ENCODE assay signal across 1 cellular context in the genomic region with DNA sequence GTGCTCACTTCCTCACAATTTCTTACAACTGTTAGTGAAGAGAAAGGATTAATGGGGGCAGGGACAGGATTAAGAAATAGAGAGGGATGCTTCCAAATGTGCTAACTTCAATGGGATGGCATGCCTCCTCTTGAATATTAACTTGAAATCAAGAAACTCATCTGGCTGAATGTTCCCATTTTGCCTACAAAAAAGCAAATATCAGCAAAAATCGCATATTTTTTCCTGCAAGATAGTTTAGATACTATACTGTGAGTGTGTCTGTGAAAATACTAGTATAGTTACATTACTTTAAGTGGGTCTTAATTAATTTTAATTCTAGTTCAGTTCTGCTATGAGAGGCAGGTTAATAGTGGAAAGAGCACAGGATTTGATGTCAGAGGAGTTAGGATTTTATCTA.
TF ChIP-seq lines count a peak whose summit lies in the region.

No MANE protein-coding gene starts in this region.

TF ChIP-seq in K562, 482 proteins besides CTCF, POLR2A, EP300 and RAD21:
- TF ChIP-seq LCOR (CRISPR knock-in tag; IDR thresholded peaks at IDR 0.05) = no peak
- no peak for TF ChIP-seq SETDB1 (IDR thresholded peaks at IDR 0.05; ENCODE audit: low read length)
- TF ChIP-seq MEF2A (IDR thresholded peaks at IDR 0.05; ENCODE audit: control insufficient read depth, low read depth, low read length) = no peak
- TF ChIP-seq MAFG (tag; conservative IDR thresholded peaks at IDR 0.05) = 0 out of 2 replicates have a peak, but pooled peaks have one; percentile 6
- TF ChIP-seq ETS2 (tag; IDR thresholded peaks at IDR 0.05; ENCODE audit: borderline replicate concordance, poor library complexity, severe bottlenecking) = no peak
- no peak for TF ChIP-seq MTA1 (IDR thresholded peaks at IDR 0.05; ENCODE audit: borderline replicate concordance)
- no peak for TF ChIP-seq ZNF76 (CRISPR knock-in tag; IDR thresholded peaks at IDR 0.05; ENCODE audit: borderline replicate concordance)
- TF ChIP-seq, protein P1, sequence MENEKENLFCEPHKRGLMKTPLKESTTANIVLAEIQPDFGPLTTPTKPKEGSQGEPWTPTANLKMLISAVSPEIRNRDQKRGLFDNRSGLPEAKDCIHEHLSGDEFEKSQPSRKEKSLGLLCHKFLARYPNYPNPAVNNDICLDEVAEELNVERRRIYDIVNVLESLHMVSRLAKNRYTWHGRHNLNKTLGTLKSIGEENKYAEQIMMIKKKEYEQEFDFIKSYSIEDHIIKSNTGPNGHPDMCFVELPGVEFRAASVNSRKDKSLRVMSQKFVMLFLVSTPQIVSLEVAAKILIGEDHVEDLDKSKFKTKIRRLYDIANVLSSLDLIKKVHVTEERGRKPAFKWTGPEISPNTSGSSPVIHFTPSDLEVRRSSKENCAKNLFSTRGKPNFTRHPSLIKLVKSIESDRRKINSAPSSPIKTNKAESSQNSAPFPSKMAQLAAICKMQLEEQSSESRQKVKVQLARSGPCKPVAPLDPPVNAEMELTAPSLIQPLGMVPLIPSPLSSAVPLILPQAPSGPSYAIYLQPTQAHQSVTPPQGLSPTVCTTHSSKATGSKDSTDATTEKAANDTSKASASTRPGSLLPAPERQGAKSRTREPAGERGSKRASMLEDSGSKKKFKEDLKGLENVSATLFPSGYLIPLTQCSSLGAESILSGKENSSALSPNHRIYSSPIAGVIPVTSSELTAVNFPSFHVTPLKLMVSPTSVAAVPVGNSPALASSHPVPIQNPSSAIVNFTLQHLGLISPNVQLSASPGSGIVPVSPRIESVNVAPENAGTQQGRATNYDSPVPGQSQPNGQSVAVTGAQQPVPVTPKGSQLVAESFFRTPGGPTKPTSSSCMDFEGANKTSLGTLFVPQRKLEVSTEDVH (IDR thresholded peaks at IDR 0.05; ENCODE audit: low read depth, partially characterized antibody) = no peak
- peak; percentile 54; the same call in 1 of the 2 replicates for TF ChIP-seq ZNF316 (IDR thresholded peaks at IDR 0.05)
- no peak for TF ChIP-seq GMEB1 (CRISPR knock-in tag; IDR thresholded peaks at IDR 0.05)
- peak; percentile 40; the same call in 1 of the 2 replicates for TF ChIP-seq C11orf30 (IDR thresholded peaks at IDR 0.05; ENCODE audit: low read depth)
- TF ChIP-seq, protein P2, sequence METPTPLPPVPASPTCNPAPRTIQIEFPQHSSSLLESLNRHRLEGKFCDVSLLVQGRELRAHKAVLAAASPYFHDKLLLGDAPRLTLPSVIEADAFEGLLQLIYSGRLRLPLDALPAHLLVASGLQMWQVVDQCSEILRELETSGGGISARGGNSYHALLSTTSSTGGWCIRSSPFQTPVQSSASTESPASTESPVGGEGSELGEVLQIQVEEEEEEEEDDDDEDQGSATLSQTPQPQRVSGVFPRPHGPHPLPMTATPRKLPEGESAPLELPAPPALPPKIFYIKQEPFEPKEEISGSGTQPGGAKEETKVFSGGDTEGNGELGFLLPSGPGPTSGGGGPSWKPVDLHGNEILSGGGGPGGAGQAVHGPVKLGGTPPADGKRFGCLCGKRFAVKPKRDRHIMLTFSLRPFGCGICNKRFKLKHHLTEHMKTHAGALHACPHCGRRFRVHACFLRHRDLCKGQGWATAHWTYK (CRISPR knock-in tag; IDR thresholded peaks at IDR 0.05) = no peak
- no peak for TF ChIP-seq CCNT2 (IDR thresholded peaks at IDR 0.05; ENCODE audit: borderline replicate concordance, extremely low read depth, insufficient read length, low read depth, low read length)
- TF ChIP-seq CSDE1 (IDR thresholded peaks at IDR 0.05) = no peak
- TF ChIP-seq, protein P3, sequence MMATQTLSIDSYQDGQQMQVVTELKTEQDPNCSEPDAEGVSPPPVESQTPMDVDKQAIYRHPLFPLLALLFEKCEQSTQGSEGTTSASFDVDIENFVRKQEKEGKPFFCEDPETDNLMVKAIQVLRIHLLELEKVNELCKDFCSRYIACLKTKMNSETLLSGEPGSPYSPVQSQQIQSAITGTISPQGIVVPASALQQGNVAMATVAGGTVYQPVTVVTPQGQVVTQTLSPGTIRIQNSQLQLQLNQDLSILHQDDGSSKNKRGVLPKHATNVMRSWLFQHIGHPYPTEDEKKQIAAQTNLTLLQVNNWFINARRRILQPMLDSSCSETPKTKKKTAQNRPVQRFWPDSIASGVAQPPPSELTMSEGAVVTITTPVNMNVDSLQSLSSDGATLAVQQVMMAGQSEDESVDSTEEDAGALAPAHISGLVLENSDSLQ (IDR thresholded peaks at IDR 0.05) = no peak
- no peak for TF ChIP-seq PRMT5 (CRISPR knock-in tag; IDR thresholded peaks at IDR 0.05)
- no peak for TF ChIP-seq ZFPM2 (CRISPR knock-in tag; IDR thresholded peaks at IDR 0.05)
- TF ChIP-seq U2AF2 (optimal IDR thresholded peaks at IDR 0.05; ENCODE audit: low read depth, low read length) = no peak
- peak; percentile 40 for TF ChIP-seq MAFF (IDR thresholded peaks at IDR 0.05; ENCODE audit: low read length)
- no peak for TF ChIP-seq ZNF384 (IDR thresholded peaks at IDR 0.05; ENCODE audit: low read depth, low read length)
TF ChIP-seq in K562: peak in this region for 4.
